Comparison of ENCODE assay signal across 8 cellular contexts in genomic region chr22:35477911-35478582, GRCh38.
DNase-seq lines count a peak whose midpoint lies in the region; ATAC-seq and TF ChIP-seq lines count a peak whose summit lies in the region.

No MANE protein-coding gene starts in this region.

- POLR2A ChIA-PET in CD4-positive, alpha-beta T cell (lab: Charles Lee) = no interaction called here

- CTCF ChIA-PET in CD4-positive, alpha-beta T cell (lab: Charles Lee) = no interaction called here

- H3K27ac Mint-ChIP-seq in stimulated activated effector memory CD8-positive, alpha-beta T cell treated with anti-CD3 and anti-CD28 coated beads, Interleukin-12 subunit alpha, Interleukin-12 subunit beta, amount 100 ng/mL, for 72 hours = no peak overlapping the region
- H3K27ac Mint-ChIP-seq in CD4-positive, alpha-beta T cell = no peak overlapping the region

- peaks cover 2% of the 10 kb centered on the region for H3K9me3 Mint-ChIP-seq in stimulated activated effector memory CD8-positive, alpha-beta T cell treated with anti-CD3 and anti-CD28 coated beads, Interleukin-12 subunit alpha, Interleukin-12 subunit beta, amount 100 ng/mL, for 72 hours
- no peaks in the 10 kb centered on the region for H3K9me3 Mint-ChIP-seq in CD4-positive, alpha-beta T cell

- H3K4me3 ChIP-seq in mesenchymal stem cell (ENCODE audit: insufficient read depth in 1 of 2, low read depth in 1 of 2, low read length in 2 of 2) = no peak overlapping the region
- no peak overlapping the region for H3K4me3 ChIP-seq in neuronal stem cell (ENCODE audit: low read length in 2 of 2)

- H2BK5ac ChIP-seq in mesenchymal stem cell (ENCODE audit: low read depth, low read length, poor library complexity, severe bottlenecking) = no peak overlapping the region
- no peak overlapping the region for H2BK5ac ChIP-seq in neuronal stem cell (ENCODE audit: low read length)

- H3K9me3 ChIP-seq in mesenchymal stem cell (ENCODE audit: control insufficient read depth, low read length) (no peaks in the 10 kb centered on the region), neuronal stem cell (replicated peaks in 1 of 2; ENCODE audit: control insufficient read depth in 2 of 2, insufficient read depth in 1 of 2, low read depth in 1 of 2, low read length in 2 of 2) (peaks cover 0 to 5% of the 10 kb centered on the region in 2 donors)
- H3K9me3 ChIP-seq in CD4-positive, alpha-beta T cell (ENCODE audit: control insufficient read depth, low read length) = no peaks in the 10 kb centered on the region

- peak; percentile 87 for DNase-seq in DMS153 treated with DMSO at 0.1 percent for 48 hours (lab: John Stamatoyannopoulos, UW; ENCODE audit: unreplicated experiment)
- peak; percentile 92 for DNase-seq in NCI-H2029 (lab: John Stamatoyannopoulos, UW)
- DNase-seq in mesenchymal stem cell = peak; percentile 98
- DNase-seq in stimulated activated effector memory CD8-positive, alpha-beta T cell treated with anti-CD3 and anti-CD28 coated beads, Interleukin-12 subunit alpha, Interleukin-12 subunit beta, amount 100 ng/mL, for 72 hours (ENCODE audit: low spot score in 2 of 2) = no peak
- DNase-seq in hypothalamus (lab: John Stamatoyannopoulos, UW) = no peak
- DNase-seq in neuronal stem cell (ENCODE audit: low spot score) = no peak
- DNase-seq in CD4-positive, alpha-beta T cell = no peak

- H3K18ac ChIP-seq in mesenchymal stem cell (ENCODE audit: low read depth in 1 of 2, low read length in 2 of 2) (peak overlapping the region; percentile 92 to 97), neuronal stem cell (ENCODE audit: low read length) (no peak overlapping the region)

- ATAC-seq in stimulated activated effector memory CD8-positive, alpha-beta T cell treated with anti-CD3 and anti-CD28 coated beads, Interleukin-12 subunit alpha, Interleukin-12 subunit beta, amount 100 ng/mL, for 72 hours = no peak
- ATAC-seq in CD4-positive, alpha-beta T cell (ENCODE audit: poor library complexity) = no peak

- H3K27me3 ChIP-seq in mesenchymal stem cell (ENCODE audit: control insufficient read depth in 1 of 2, insufficient read depth in 1 of 2, low read length in 2 of 2) = peaks cover 9 to 35% of the 10 kb centered on the region in 2 experiments
- H3K27me3 ChIP-seq in neuronal stem cell (ENCODE audit: control insufficient read depth in 3 of 3, insufficient read depth in 3 of 3, low read depth in 1 of 3, low read length in 3 of 3) = peaks cover 0 to 12% (median 0%) of the 10 kb centered on the region in 3 experiments
- peaks cover 10% of the 10 kb centered on the region for H3K27me3 ChIP-seq in CD4-positive, alpha-beta T cell (ENCODE audit: control insufficient read depth, insufficient read depth, low read length)

- H4K8ac ChIP-seq in mesenchymal stem cell (ENCODE audit: low read length) (peak overlapping the region; percentile 92), neuronal stem cell (ENCODE audit: low read depth, low read length) (no peak overlapping the region)

- H3K36me3 Mint-ChIP-seq in stimulated activated effector memory CD8-positive, alpha-beta T cell treated with anti-CD3 and anti-CD28 coated beads, Interleukin-12 subunit alpha, Interleukin-12 subunit beta, amount 100 ng/mL, for 72 hours = peaks cover 6% of the 10 kb centered on the region
- H3K36me3 Mint-ChIP-seq in CD4-positive, alpha-beta T cell (ENCODE audit: low read depth) = no peaks in the 10 kb centered on the region

- H3K4me1 Mint-ChIP-seq in stimulated activated effector memory CD8-positive, alpha-beta T cell treated with anti-CD3 and anti-CD28 coated beads, Interleukin-12 subunit alpha, Interleukin-12 subunit beta, amount 100 ng/mL, for 72 hours = peaks cover 13% of the 10 kb centered on the region
- no peaks in the 10 kb centered on the region for H3K4me1 Mint-ChIP-seq in CD4-positive, alpha-beta T cell (ENCODE audit: low read depth)

- H2BK12ac ChIP-seq in mesenchymal stem cell (ENCODE audit: low read length in 2 of 2) (peak overlapping the region; percentile 44 to 99), neuronal stem cell (ENCODE audit: low read length) (no peak overlapping the region)

- H3K79me1 ChIP-seq in mesenchymal stem cell (replicated peaks; ENCODE audit: low read length, poor library complexity, severe bottlenecking) = no peaks in the 10 kb centered on the region
- no peaks in the 10 kb centered on the region for H3K79me1 ChIP-seq in neuronal stem cell (ENCODE audit: low read depth, low read length)

- peaks cover 45% of the 10 kb centered on the region for H3K27me3 Mint-ChIP-seq in CD4-positive, alpha-beta T cell

- H2AK5ac ChIP-seq in mesenchymal stem cell (ENCODE audit: low read length, severe bottlenecking) (peak overlapping the region; percentile 20), neuronal stem cell (ENCODE audit: low read depth, low read length) (no peak overlapping the region)

- H2AFZ ChIP-seq in mesenchymal stem cell (ENCODE audit: low read depth, low read length) (no peak overlapping the region), neuronal stem cell (ENCODE audit: low read length) (no peak overlapping the region)

- no peak overlapping the region for H3K9ac ChIP-seq in mesenchymal stem cell (ENCODE audit: low read length)
- no peak overlapping the region for H3K9ac ChIP-seq in neuronal stem cell (ENCODE audit: low read depth, low read length, poor library complexity)

- H3K14ac ChIP-seq in mesenchymal stem cell (ENCODE audit: low read length in 2 of 2) (peak overlapping the region in 1 of 2 experiments; percentile 56), neuronal stem cell (ENCODE audit: low read length) (no peak overlapping the region)

- H2BK120ac ChIP-seq in mesenchymal stem cell (ENCODE audit: low read depth, low read length) (peak overlapping the region; percentile 93), neuronal stem cell (ENCODE audit: low read depth, low read length) (no peak overlapping the region)

- H3K4me2 ChIP-seq in mesenchymal stem cell (ENCODE audit: low read length, poor library complexity, severe bottlenecking) (no peak overlapping the region), neuronal stem cell (ENCODE audit: insufficient read depth, low read length, poor library complexity, severe bottlenecking) (no peak overlapping the region)

- 20% methylated on average over 9 of the region's 11 CpGs for WGBS in mesenchymal stem cell
- no CpG with 5 or more reads among the region's 11 CpGs for WGBS in neuronal stem cell (ENCODE audit: extremely low coverage in 2 of 2, insufficient read length in 2 of 2, insufficient replicate concordance in 1 of 2), 2 donors

- TF ChIP-seq CTCF in VCaP (conservative IDR thresholded peaks at IDR 0.05) = no peak
- TF ChIP-seq CTCF in CD4-positive, alpha-beta T cell (IDR thresholded peaks at IDR 0.05) = no peak

- H3K4ac ChIP-seq in mesenchymal stem cell (ENCODE audit: low read depth in 1 of 2, low read length in 2 of 2) (peak overlapping the region; percentile 92 to 97), neuronal stem cell (ENCODE audit: low read length) (no peak overlapping the region)

- intact Hi-C loops in CD4-positive, alpha-beta T cell (cut with DNase I, micrococcal nuclease) = no loop called here

- no peaks in the 10 kb centered on the region for H3K36me3 ChIP-seq in mesenchymal stem cell (ENCODE audit: control insufficient read depth in 1 of 2, insufficient read depth in 2 of 2, low read depth in 1 of 2, low read length in 2 of 2)
- H3K36me3 ChIP-seq in neuronal stem cell (replicated peaks in 1 of 2; ENCODE audit: control insufficient read depth in 2 of 2, insufficient read depth in 2 of 2, low read length in 2 of 2) = no peaks in the 10 kb centered on the region

- H4K91ac ChIP-seq in mesenchymal stem cell (ENCODE audit: low read length) (peak overlapping the region; percentile 93), neuronal stem cell (ENCODE audit: low read depth, low read length, poor library complexity) (no peak overlapping the region)

- H3K23ac ChIP-seq in mesenchymal stem cell (ENCODE audit: low read length in 2 of 2) (no peak overlapping the region), neuronal stem cell (ENCODE audit: low read depth, low read length, poor library complexity) (no peak overlapping the region)

- H3K27ac ChIP-seq in VCaP = peak overlapping the region; percentile 91
- no peak overlapping the region for H3K27ac ChIP-seq in mesenchymal stem cell (ENCODE audit: low read length, poor library complexity, severe bottlenecking)
- H3K27ac ChIP-seq in neuronal stem cell (replicated peaks; ENCODE audit: low read length) = no peak overlapping the region
- no peak overlapping the region for H3K27ac ChIP-seq in CD4-positive, alpha-beta T cell (ENCODE audit: low read depth, low read length)

- H3K4me1 ChIP-seq in mesenchymal stem cell (ENCODE audit: control insufficient read depth, insufficient read depth, low read depth, low read length) = peaks cover 29% of the 10 kb centered on the region
- H3K4me1 ChIP-seq in neuronal stem cell (ENCODE audit: control insufficient read depth in 2 of 2, insufficient read depth in 1 of 2, low read depth in 1 of 2, low read length in 2 of 2) = peaks cover 0 to 5% of the 10 kb centered on the region in 2 donors

- peak overlapping the region; percentile 84 for H2BK15ac ChIP-seq in mesenchymal stem cell (ENCODE audit: low read depth, poor library complexity, severe bottlenecking)
- no peak overlapping the region for H2BK15ac ChIP-seq in neuronal stem cell (ENCODE audit: low read length)

- no peak overlapping the region for H3K4me3 Mint-ChIP-seq in stimulated activated effector memory CD8-positive, alpha-beta T cell treated with anti-CD3 and anti-CD28 coated beads, Interleukin-12 subunit alpha, Interleukin-12 subunit beta, amount 100 ng/mL, for 72 hours
- H3K4me3 Mint-ChIP-seq in CD4-positive, alpha-beta T cell = no peak overlapping the region

Comparison
In these comparisons a context has a peak if more than half of its experiments do, and no peak if none do; other contexts are left out.
1. DNase-seq: peak in DMS153 treated with DMSO at 0.1 percent for 48 hours (single experiment), NCI-H2029 (single experiment) and mesenchymal stem cell (single experiment); none in stimulated activated effector memory CD8-positive, alpha-beta T cell treated with anti-CD3 and anti-CD28 coated beads, Interleukin-12 subunit alpha, Interleukin-12 subunit beta, amount 100 ng/mL, for 72 hours (0 of 2), hypothalamus (0 of 51), neuronal stem cell (single experiment) and CD4-positive, alpha-beta T cell (0 of 10).